Comparison of ENCODE assay signal across 13 cellular contexts in genomic region chr12:66232258-66232657, GRCh38.
A peak's percentile ranks its signal among the peaks of the same experiment; 100 is the strongest.
DNase-seq lines count a peak whose midpoint lies in the region; ATAC-seq and TF ChIP-seq lines count a peak whose summit lies in the region.
"Had no signal": no experiment of that assay in that cellular context is flagged by ENCODE, and none has a peak within 500 bp of the region (broad histone marks: within the 10 kb centered on the region; RNA-seq: fewer than 3 reads in every experiment).

No MANE protein-coding gene starts in this region.

- H3K4me3 ChIP-seq in neutrophil (ENCODE audit: low read depth in 1 of 2, low read length in 1 of 2), result no peak overlapping the region

- H3K36me3 ChIP-seq in neutrophil, result peaks cover 48% of the 10 kb centered on the region

- H3K27me3 ChIP-seq in neutrophil, result no peaks in the 10 kb centered on the region

- no peak for TF ChIP-seq CTCF in neutrophil (IDR thresholded peaks at IDR 0.05)

- H3K4me1 ChIP-seq in neutrophil (ENCODE audit: control insufficient read depth in 1 of 2, insufficient read depth in 1 of 2, low read depth in 1 of 2, low read length in 1 of 2), result peaks cover 29 to 31% of the 10 kb centered on the region in 2 experiments

- DNase-seq in GM19238 (ENCODE audit: insufficient read length, low spot score) (peak; percentile 14), NCI-H2107 (lab: John Stamatoyannopoulos, UW) (peak; percentile 14)
- DNase-seq in stimulated activated naive CD4-positive, alpha-beta T cell (lab: John Stamatoyannopoulos, UW), result no peak
- DNase-seq in stimulated activated CD8-positive, alpha-beta memory T cell treated with anti-CD3 and anti-CD28 coated beads, Interleukin-4, amount 100 ng/mL, for 48 hours, result no peak
- DNase-seq: activated CD4-positive, alpha-beta T cell treated with anti-CD3 and anti-CD28 coated beads, Interleukin-2, amount 10 ng/mL, durations not matched to agents 7 days and 5 days; foreskin fibroblast; left cardiac atrium; NCI-H446 treated with DMSO at 0.1 percent for 48 hours; nucleus accumbens; stimulated activated CD4-positive, alpha-beta T cell treated with anti-CD3 and anti-CD28 coated beads, Interleukin-2, amount 100 ng/mL, for 24 hours had no signal

- H3K9me3 ChIP-seq in neutrophil, result no peaks in the 10 kb centered on the region

- peak overlapping the region; percentile 54 for H3K27ac ChIP-seq in neutrophil

- ATAC-seq in HG02678 (IDR thresholded peaks at IDR 0.05; ENCODE audit: unreplicated experiment) (peak; percentile 47), HG02885 (IDR thresholded peaks at IDR 0.05; ENCODE audit: poor library complexity, unreplicated experiment) (no peak)
- ATAC-seq: left cardiac atrium had no signal

Comparison
In these comparisons a context has a peak if more than half of its experiments do, and no peak if none do; other contexts are left out.
1. DNase-seq: peak in GM19238 (single experiment) and NCI-H2107 (single experiment); none in stimulated activated naive CD4-positive, alpha-beta T cell (0 of 6) and stimulated activated CD8-positive, alpha-beta memory T cell treated with anti-CD3 and anti-CD28 coated beads, Interleukin-4, amount 100 ng/mL, for 48 hours (single experiment).